In genomic region chr2:15662579-15662978, GRCh38 we compare ENCODE assay signal across 35 cellular contexts.
"Had no signal": no experiment of that assay in that cellular context is flagged by ENCODE, and none has a peak within 500 bp of the region (broad histone marks: within the 10 kb centered on the region; RNA-seq: fewer than 3 reads in every experiment).

No MANE protein-coding gene starts in this region.

- H3K36me3 ChIP-seq: MG63 had no signal

- H3K27ac ChIP-seq: KMS-11 had no signal

- H3K27me3 ChIP-seq: MG63 had no signal

- H3K9me3 ChIP-seq: MG63 had no signal

- H3K9ac ChIP-seq: KMS-11 had no signal

- H3K4me2 ChIP-seq: KMS-11 had no signal

- DNase-seq: Karpas-422, Kasumi-1, KBM-7, KG1, MG63, MM.1S, MV-4-11, NCI-H1048, NCI-H1092, NCI-H1092 treated with DMSO at 0.1 percent for 48 hours, NCI-H1105, NCI-H1105 treated with DMSO at 0.1 percent for 48 hours, NCI-H1417, NCI-H1417 treated with DMSO at 0.1 percent for 48 hours, NCI-H1436, NCI-H1436 treated with DMSO at 0.1 percent for 48 hours, NCI-H146, NCI-H1694, NCI-H187, NCI-H187 treated with DMSO at 0.1 percent for 48 hours, NCI-H1930, NCI-H2029, NCI-H2029 treated with DMSO at 0.1 percent for 48 hours, NCI-H2081, NCI-H2081 treated with DMSO at 0.1 percent for 48 hours, NCI-H2107, NCI-H2171, NCI-H2171 treated with DMSO at 0.1 percent for 48 hours, NCI-H2227 treated with DMSO at 0.1 percent for 48 hours, NCI-H226, NCI-H345, NCI-H446, NCI-H446 treated with DMSO at 0.1 percent for 48 hours, NCI-H510A had no signal

- H3K4me3 ChIP-seq: MG63 had no signal
